29 cellular contexts compared by ENCODE assay signal in the genomic region with DNA sequence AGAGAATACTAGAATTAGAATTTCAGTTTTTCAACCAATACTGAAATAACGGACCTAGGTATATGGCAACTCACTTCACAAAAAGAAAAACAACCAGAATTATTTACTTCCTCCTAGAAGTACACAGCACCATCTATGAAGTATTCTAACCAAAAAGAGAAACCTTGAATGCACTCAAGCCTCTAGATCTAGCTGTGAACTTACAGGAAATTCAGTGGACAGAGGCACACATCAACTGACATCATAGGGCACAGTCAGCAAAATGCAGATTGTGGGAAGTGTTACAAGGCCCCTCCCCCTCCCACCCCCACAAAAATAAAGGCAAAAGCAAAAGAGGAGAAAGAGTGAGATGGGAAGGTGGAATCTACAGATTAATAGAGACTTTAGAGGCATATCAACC.
"Had no signal": no experiment of that assay in that cellular context is flagged by ENCODE, and none has a peak within 500 bp of the region (broad histone marks: within the 10 kb centered on the region; RNA-seq: fewer than 3 reads in every experiment).

No MANE protein-coding gene starts in this region.

- ATAC-seq: activated CD8-positive, alpha-beta memory T cell treated with anti-CD3 and anti-CD28 coated beads, Interleukin-2, amount 10 ng/mL, durations not matched to agents 7 days and 5 days had no signal

- H3K36me3 ChIP-seq: brain microvascular endothelial cell, cardiac muscle cell, WERI-Rb-1 had no signal

- H3K27ac ChIP-seq: brain microvascular endothelial cell, cardiac muscle cell, WERI-Rb-1 had no signal

- H3K27me3 ChIP-seq: brain microvascular endothelial cell, cardiac muscle cell had no signal

- DNase-seq: activated CD4-positive, alpha-beta memory T cell treated with anti-CD3 and anti-CD28 coated beads, Interleukin-2, amount 10 ng/mL, durations not matched to agents 7 days and 5 days; activated CD4-positive, alpha-beta T cell treated with anti-CD3 and anti-CD28 coated beads for 1 hour; activated CD4-positive, alpha-beta T cell treated with anti-CD3 and anti-CD28 coated beads for 48 hours; activated CD4-positive, CD25-positive, alpha-beta regulatory T cell; activated CD8-positive, alpha-beta memory T cell treated with anti-CD3 and anti-CD28 coated beads for 24 hours; activated CD8-positive, alpha-beta memory T cell treated with anti-CD3 and anti-CD28 coated beads, Interleukin-2, amount 10 ng/mL, durations not matched to agents 7 days and 5 days; activated CD8-positive, alpha-beta memory T cell treated with anti-CD3 and anti-CD28 coated beads, Interleukin-2, amount 50 U/mL, for 48 hours; activated effector memory CD4-positive, alpha-beta T cell treated with Interleukin-2 at 50 U/mL for 16 hours; activated naive CD4-positive, alpha-beta T cell treated with anti-CD3 and anti-CD28 coated beads, Interleukin-2, amount 50 U/mL, for 16 hours; activated naive CD8-positive, alpha-beta T cell treated with anti-CD3 and anti-CD28 coated beads for 36 hours; activated T-cell treated with anti-CD3 and anti-CD28 coated beads, Interleukin-2, amount 50 U/mL, for 48 hours; amniotic stem cell; aorta; brain microvascular endothelial cell; KG1; NCI-H1105; NCI-H1417 treated with DMSO at 0.1 percent for 48 hours; NCI-H1694; NCI-H1930; NCI-H2081 treated with DMSO at 0.1 percent for 48 hours; NCI-H345; NCI-H510A; NCI-H526; NCI-H748 treated with DMSO at 0.1 percent for 48 hours; NK-92 treated with Interleukin-12 subunit alpha and Interleukin-12 subunit beta, amount 100 ng/mL, for 24 hours; Right ventricle myocardium superior; T1000; WERI-Rb-1 had no signal

- H3K4me3 ChIP-seq: cardiac muscle cell had no signal
